Comparison of ENCODE assay signal across 27 cellular contexts in the genomic region with DNA sequence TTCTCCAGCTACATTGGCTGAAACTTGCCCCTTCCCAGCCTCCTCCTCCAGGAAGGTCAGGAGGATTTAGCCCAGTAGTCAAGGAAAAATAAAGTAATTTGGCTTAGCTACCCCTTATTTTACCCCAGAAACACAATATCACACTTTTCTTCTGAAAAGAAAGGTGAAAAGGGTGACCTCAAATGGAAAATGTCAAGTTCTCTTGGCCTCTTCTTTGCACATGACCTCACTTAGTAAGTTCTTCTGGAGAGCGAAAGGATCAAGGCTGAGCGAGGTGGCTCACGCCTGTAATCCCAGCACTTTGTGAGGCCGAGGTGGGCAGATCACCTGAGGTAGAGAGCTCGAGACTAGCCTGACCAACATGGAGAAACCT. TPM values are rescaled to one million over a fixed set of nuclear protein-coding genes. Genes with fewer than 3 reads are reported as not detected.
DNase-seq lines count a peak whose midpoint lies in the region; ATAC-seq and TF ChIP-seq lines count a peak whose summit lies in the region.
"Had no signal": no experiment of that assay in that cellular context is flagged by ENCODE, and none has a peak within 500 bp of the region (broad histone marks: within the 10 kb centered on the region; RNA-seq: fewer than 3 reads in every experiment).

No MANE protein-coding gene starts in this region.

- no peaks in the 10 kb centered on the region for H3K9me2 ChIP-seq in GM23338 (ENCODE audit: insufficient read depth)

- TF ChIP-seq CTCF in GM23338 (conservative IDR thresholded peaks at IDR 0.05; ENCODE audit: low read depth in 2 of 2) (no peak), Panc1 (IDR thresholded peaks at IDR 0.05) (no peak), gastrocnemius medialis (IDR thresholded peaks at IDR 0.05 in 4 of 5, conservative IDR thresholded peaks at IDR 0.05 in 1 of 5) (no peak)

- H3F3A ChIP-seq in GM23338 (replicated peaks; ENCODE audit: low read depth): peaks cover 13% of the 10 kb centered on the region; the same call in 1 of the 2 replicates

- CTCF ChIA-PET in Panc1 (lab: Charles Lee): interaction anchor here (1.0 to 1.6 kb wide), 2 partner anchors 8 to 37 kb away, joined by 4 to 5 read pairs; partner anchors contain the start of gene JUP

- H3K9me3 ChIP-seq in Panc1 (ENCODE audit: control insufficient read depth, insufficient read depth, low read depth, low read length) (no peaks in the 10 kb centered on the region), right cardiac atrium (ENCODE audit: control insufficient read depth, low read length) (no peaks in the 10 kb centered on the region), gastrocnemius medialis (no peaks in the 10 kb centered on the region)
- H3K9me3 ChIP-seq: ascending aorta had no signal

- H3K27me3 Mint-ChIP-seq in GM23338 (ENCODE audit: insufficient read depth, low read depth, poor library complexity): peaks cover 49% of the 10 kb centered on the region
- H3K27me3 Mint-ChIP-seq: activated naive CD8-positive, alpha-beta T cell treated with anti-CD3 and anti-CD28 coated beads, Interleukin-2, amount 10 ng/mL, durations not matched to agents 7 days and 5 days; naive thymus-derived CD8-positive, alpha-beta T cell; stimulated activated naive CD8-positive, alpha-beta T cell treated with anti-CD3 and anti-CD28 coated beads, Interleukin-15, Interleukin-2, amounts not matched to agents 100 ng/mL and 50 ng/mL, for 24 hours had no signal

- no peak for TF ChIP-seq POLR2A in gastrocnemius medialis (IDR thresholded peaks at IDR 0.05)

- intact Hi-C loops in Panc1 (cut with micrococcal nuclease; ENCODE audit: unreplicated experiment) (no loop called here), right cardiac atrium (cut with DNase I) (no loop called here), gastrocnemius medialis (cut with DNase I; ENCODE audit: low total_unique reads) (no loop called here)

- no peak overlapping the region for H3K4me3 Mint-ChIP-seq in GM23338
- H3K4me3 Mint-ChIP-seq: activated naive CD8-positive, alpha-beta T cell treated with anti-CD3 and anti-CD28 coated beads, Interleukin-2, amount 10 ng/mL, durations not matched to agents 7 days and 5 days; central memory CD8-positive, alpha-beta T cell; dendritic cell treated with granulocyte-macrophage colony-stimulating factor and Interleukin-4, amounts not matched to agents 40 ng/mL and 50 ng/mL, for 4 days; naive thymus-derived CD8-positive, alpha-beta T cell; stimulated activated naive CD8-positive, alpha-beta T cell treated with anti-CD3 and anti-CD28 coated beads, Interleukin-15, Interleukin-2, amounts not matched to agents 100 ng/mL and 50 ng/mL, for 24 hours had no signal

- H4K20me1 ChIP-seq in GM23338 (replicated peaks; ENCODE audit: insufficient read depth): no peaks in the 10 kb centered on the region

- in situ Hi-C loops in Panc1 (cut with HindIII; ENCODE audit: low pct_unique_long_range_greater_than_20kb, low sequenced_read_pairs) (no loop called here), gastrocnemius medialis (cut with MboI; ENCODE audit: low sequenced_read_pairs in 4 of 4) (no loop called here)

- no peak overlapping the region for H3K27ac ChIP-seq in GM23338 (ENCODE audit: low read depth)
- peak overlapping the region; percentile 90 for H3K27ac ChIP-seq in Panc1 (ENCODE audit: low read length)
- H3K27ac ChIP-seq in right cardiac atrium (ENCODE audit: low read length): peak overlapping the region; percentile 74
- H3K27ac ChIP-seq in skin epidermis: peak overlapping the region in 17 of 21 experiments; percentile 66 to 98 (median 85)
- no peak overlapping the region for H3K27ac ChIP-seq in gastrocnemius medialis
- H3K27ac ChIP-seq: ascending aorta, C4-2B, KMS-11 had no signal

- ATAC-seq in GM23338 (no peak), Panc1 (no peak), right cardiac atrium (no peak), HG02852 (IDR thresholded peaks at IDR 0.05; ENCODE audit: unreplicated experiment) (no peak), gastrocnemius medialis (no peak)
- ATAC-seq: naive thymus-derived CD8-positive, alpha-beta T cell; SK-N-SH treated with all-trans-retinoic acid at 6 μM for 48 hours had no signal

- H2AFZ ChIP-seq in GM23338: no peak overlapping the region

- BruUV-seq in Panc1 (replicated peaks; lab: Mats Ljungman, UMichigan): no TSS peak

- H3K27me3 ChIP-seq in GM23338 (ENCODE audit: insufficient read depth) (peaks cover 42% of the 10 kb centered on the region), Panc1 (ENCODE audit: control insufficient read depth, insufficient read depth, low read length) (no peaks in the 10 kb centered on the region), right cardiac atrium (ENCODE audit: control insufficient read depth, insufficient read depth) (no peaks in the 10 kb centered on the region), gastrocnemius medialis (no peaks in the 10 kb centered on the region)
- H3K27me3 ChIP-seq: ascending aorta had no signal

- H3K4me1 Mint-ChIP-seq in GM23338: peaks cover 39% of the 10 kb centered on the region
- H3K4me1 Mint-ChIP-seq: central memory CD8-positive, alpha-beta T cell had no signal

- H3K4me3 ChIP-seq in GM23338 (peak overlapping the region; percentile 42; the same call in 1 of the 2 replicates), Panc1 (ENCODE audit: low read depth in 2 of 2, low read length in 2 of 2) (no peak overlapping the region), right cardiac atrium (ENCODE audit: low read length) (no peak overlapping the region), skin epidermis (no peak overlapping the region), gastrocnemius medialis (no peak overlapping the region)
- H3K4me3 ChIP-seq: ascending aorta had no signal

- peaks cover 31% of the 10 kb centered on the region for H3K4me1 ChIP-seq in GM23338 (ENCODE audit: insufficient read depth)
- H3K4me1 ChIP-seq in Panc1 (ENCODE audit: control insufficient read depth, insufficient read depth, low read length): peaks cover 46% of the 10 kb centered on the region
- H3K4me1 ChIP-seq in right cardiac atrium (ENCODE audit: control insufficient read depth, insufficient read depth, low read length): peaks cover 20% of the 10 kb centered on the region
- H3K4me1 ChIP-seq in gastrocnemius medialis: peaks cover 0 to 6% of the 10 kb centered on the region in 2 donors

- H3K4me2 ChIP-seq in GM23338: peak overlapping the region; percentile 77
- H3K4me2 ChIP-seq: KMS-11 had no signal

- no peaks in the 10 kb centered on the region; the same call in 2 of the 3 replicates for H3K36me3 Mint-ChIP-seq in GM23338 (ENCODE audit: low read depth)
- H3K36me3 Mint-ChIP-seq: activated naive CD8-positive, alpha-beta T cell treated with anti-CD3 and anti-CD28 coated beads, Interleukin-2, amount 10 ng/mL, durations not matched to agents 7 days and 5 days; naive thymus-derived CD8-positive, alpha-beta T cell had no signal

- no peak overlapping the region for H3K27ac Mint-ChIP-seq in GM23338
- H3K27ac Mint-ChIP-seq: activated naive CD8-positive, alpha-beta T cell treated with anti-CD3 and anti-CD28 coated beads, Interleukin-2, amount 10 ng/mL, durations not matched to agents 7 days and 5 days; dendritic cell treated with granulocyte-macrophage colony-stimulating factor and Interleukin-4, amounts not matched to agents 40 ng/mL and 50 ng/mL, for 4 days; naive thymus-derived CD8-positive, alpha-beta T cell; stimulated activated naive CD8-positive, alpha-beta T cell treated with anti-CD3 and anti-CD28 coated beads, Interleukin-15, Interleukin-2, amounts not matched to agents 100 ng/mL and 50 ng/mL, for 24 hours had no signal

- H3K9me3 Mint-ChIP-seq in GM23338: no peaks in the 10 kb centered on the region
- H3K9me3 Mint-ChIP-seq: activated naive CD8-positive, alpha-beta T cell treated with anti-CD3 and anti-CD28 coated beads, Interleukin-2, amount 10 ng/mL, durations not matched to agents 7 days and 5 days; central memory CD8-positive, alpha-beta T cell; dendritic cell treated with granulocyte-macrophage colony-stimulating factor and Interleukin-4, amounts not matched to agents 40 ng/mL and 50 ng/mL, for 4 days; naive thymus-derived CD8-positive, alpha-beta T cell; stimulated activated naive CD8-positive, alpha-beta T cell treated with anti-CD3 and anti-CD28 coated beads, Interleukin-15, Interleukin-2, amounts not matched to agents 100 ng/mL and 50 ng/mL, for 24 hours had no signal

- DNase-seq in GM23338 (ENCODE audit: low spot score) (no peak), Panc1 (ENCODE audit: low read depth, low spot score) (no peak), right cardiac atrium (no peak), gastrocnemius medialis (no peak), NCI-H128 (lab: John Stamatoyannopoulos, UW; ENCODE audit: unreplicated experiment) (no peak)
- DNase-seq: activated CD4-positive, alpha-beta T cell treated with anti-CD3 and anti-CD28 coated beads for 4 hours; activated CD8-positive, alpha-beta memory T cell treated with anti-CD3 and anti-CD28 coated beads for 24 hours; activated effector memory CD4-positive, alpha-beta T cell treated with anti-CD3 and anti-CD28 coated beads, Interleukin-2, amount 50 U/mL, for 16 hours; activated naive CD8-positive, alpha-beta T cell treated with anti-CD3 and anti-CD28 coated beads, Interleukin-2, amount 10 ng/mL, durations not matched to agents 7 days and 5 days; midbrain; naive thymus-derived CD8-positive, alpha-beta T cell; NCI-H1417 treated with DMSO at 0.1 percent for 48 hours; NCI-H2081; NCI-H345; RPMI8226 had no signal

- H3K79me2 ChIP-seq in GM23338 (replicated peaks; ENCODE audit: insufficient read depth): no peaks in the 10 kb centered on the region

- WGBS in right cardiac atrium: 93% methylated on average over 5 of the region's 5 CpGs

- POLR2A ChIA-PET in Panc1 (lab: Charles Lee): no interaction called here

- H3K36me3 ChIP-seq in GM23338 (ENCODE audit: insufficient read depth) (no peaks in the 10 kb centered on the region), Panc1 (ENCODE audit: control insufficient read depth, insufficient read depth, low read length) (no peaks in the 10 kb centered on the region), gastrocnemius medialis (no peaks in the 10 kb centered on the region)
- H3K36me3 ChIP-seq: ascending aorta had no signal

RNA-seq across cellular contexts. Expression of gene JUP, which starts 8.1 kb away (rescaled TPM):
- total RNA-seq in GM23338 (2014; rRNA removed; shearing (Covaris generic)): 160 and 177 TPM in 2 replicates
- polyA plus RNA-seq in GM23338 (2016; fragmentation: Nextera tagmentation; extraction: Ambion mirVana) (45.5 and 47.2 TPM in 2 replicates), right cardiac atrium (145 TPM)
- total RNA-seq in Panc1 (2021; ENCODE audit: unreplicated experiment) (352 TPM), right cardiac atrium (100 to 1,000 TPM; 135 to 239 (median 187) TPM), gastrocnemius medialis (100 to 1,000 TPM in 3 of 4 donors, 10 to 100 TPM in 1; 88.8 to 135 (median 113) TPM)
- polyA plus RNA-seq in Panc1 (2012; ENCODE audit: insufficient read length): 528 TPM

RNA-seq across cellular contexts. Expression of gene P3H4, which starts 17.2 kb away (rescaled TPM):
- total RNA-seq in GM23338 (2014; rRNA removed; shearing (Covaris generic)): 27.9 and 33.3 TPM in 2 replicates
- 16.0 and 17.0 TPM in 2 replicates for polyA plus RNA-seq in GM23338 (2016; fragmentation: Nextera tagmentation; extraction: Ambion mirVana)
- total RNA-seq in Panc1 (2021; ENCODE audit: unreplicated experiment): 58.9 TPM
- polyA plus RNA-seq in Panc1 (2012; ENCODE audit: insufficient read length): 110 TPM
- 10 to 100 TPM; 12.1 to 17.1 (median 13.9) TPM for total RNA-seq in right cardiac atrium
- polyA plus RNA-seq in right cardiac atrium: 9.8 TPM
- 1 to 10 TPM; 1.8 to 4.0 (median 2.9) TPM for total RNA-seq in gastrocnemius medialis

RNA-seq across cellular contexts. Expression of gene FKBP10, which starts 18.2 kb away (rescaled TPM):
- 137 and 151 TPM in 2 replicates for total RNA-seq in GM23338 (2014; rRNA removed; shearing (Covaris generic))
- 26.2 and 32.2 TPM in 2 replicates for polyA plus RNA-seq in GM23338 (2016; fragmentation: Nextera tagmentation; extraction: Ambion mirVana)
- total RNA-seq in Panc1 (2021; ENCODE audit: unreplicated experiment): 190 TPM
- 299 TPM for polyA plus RNA-seq in Panc1 (2012; ENCODE audit: insufficient read length)
- 10 to 100 TPM; 26.5 to 42.7 (median 38.8) TPM for total RNA-seq in right cardiac atrium
- 24.8 TPM for polyA plus RNA-seq in right cardiac atrium
- 10 to 100 TPM in 2 of 4 donors, 1 to 10 TPM in 2; 7.0 to 12.9 (median 9.7) TPM for total RNA-seq in gastrocnemius medialis
- total RNA-seq: naive thymus-derived CD8-positive, alpha-beta T cell had no signal
- polyA plus RNA-seq: naive thymus-derived CD8-positive, alpha-beta T cell had no signal

RNA-seq across cellular contexts. Expression of gene NT5C3B, which starts 41.4 kb away (rescaled TPM):
- 68.9 and 78.3 TPM in 2 replicates for total RNA-seq in GM23338 (2014; rRNA removed; shearing (Covaris generic))
- polyA plus RNA-seq in GM23338 (2016; fragmentation: Nextera tagmentation; extraction: Ambion mirVana) (58.2 and 59.1 TPM in 2 replicates), right cardiac atrium (40.5 TPM)
- total RNA-seq in Panc1 (2021; ENCODE audit: unreplicated experiment) (118 TPM), right cardiac atrium (10 to 100 TPM; 29.1 to 46.6 (median 32.1) TPM), gastrocnemius medialis (10 to 100 TPM; 13.8 to 27.6 (median 23.1) TPM)
- polyA plus RNA-seq in Panc1 (2012; ENCODE audit: insufficient read length): 135 TPM

RNA-seq across cellular contexts. Expression of gene KLHL10, which starts 43.0 kb away (rescaled TPM):
- total RNA-seq in GM23338 (2014; rRNA removed; shearing (Covaris generic)): 0.27 and 0.42 TPM in 2 replicates
- 0.13 TPM in 1 of 2 replicates, not detected in the other for polyA plus RNA-seq in GM23338 (2016; fragmentation: Nextera tagmentation; extraction: Ambion mirVana)
- total RNA-seq in Panc1 (2021; ENCODE audit: unreplicated experiment): not detected
- polyA plus RNA-seq in Panc1 (2012; ENCODE audit: insufficient read length): not detected
- total RNA-seq in right cardiac atrium: under 1 TPM in 3 of 4 donors, not detected in 1; 0.26 to 0.33 (median 0.28) TPM
- polyA plus RNA-seq in right cardiac atrium: 0.09 TPM
- total RNA-seq in gastrocnemius medialis: under 1 TPM in 1 of 4 donors, not detected in 3; 0.31 TPM
- total RNA-seq: activated naive CD8-positive, alpha-beta T cell treated with anti-CD3 and anti-CD28 coated beads, Interleukin-2, amount 10 ng/mL, durations not matched to agents 7 days and 5 days; ascending aorta; kidney epithelial cell; naive thymus-derived CD8-positive, alpha-beta T cell; pulmonary artery endothelial cell; skeletal muscle tissue had no signal

Comparison
In these comparisons a context has a peak if more than half of its experiments do, and no peak if none do; other contexts are left out.
1. H3K27ac ChIP-seq: peak in Panc1 (single experiment), right cardiac atrium (single experiment) and skin epidermis (17 of 21); none in GM23338 (single experiment) and gastrocnemius medialis (0 of 4).